ENCODE assay signal across 18 cellular contexts in the genomic region with DNA sequence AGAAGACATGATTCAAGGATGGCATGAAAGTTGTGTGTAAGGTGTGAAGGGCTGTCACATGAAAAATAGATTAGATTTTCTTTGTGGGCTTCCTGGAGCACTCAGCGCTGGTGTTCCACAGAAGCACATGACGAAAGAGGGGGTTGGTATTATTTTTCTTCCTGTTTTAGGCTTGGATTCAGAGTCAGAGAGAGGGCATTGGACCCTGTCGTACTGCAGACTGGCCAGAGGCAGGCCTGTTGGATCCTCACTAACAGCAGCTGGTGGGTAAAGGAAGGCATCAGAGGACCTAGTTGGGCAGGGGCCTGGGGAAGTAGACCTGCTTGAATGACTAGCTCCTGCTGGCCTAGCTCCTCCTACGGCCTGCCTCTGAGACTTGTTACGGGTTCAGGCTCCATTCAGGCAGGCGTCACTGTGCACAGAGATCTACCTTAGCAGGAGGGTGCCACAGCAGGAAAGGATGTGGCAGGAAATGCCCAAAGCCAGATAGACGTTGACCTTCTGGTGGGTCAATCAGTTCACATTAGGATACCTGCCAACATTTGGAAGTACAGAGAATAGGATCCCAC. TPM values are rescaled to one million over a fixed set of nuclear protein-coding genes. Genes with fewer than 3 reads are reported as not detected.
A peak's percentile ranks its signal among the peaks of the same experiment; 100 is the strongest.
DNase-seq lines count a peak whose midpoint lies in the region; ATAC-seq and TF ChIP-seq lines count a peak whose summit lies in the region.
"Had no signal": no experiment of that assay in that cellular context is flagged by ENCODE, and none has a peak within 500 bp of the region (broad histone marks: within the 10 kb centered on the region; RNA-seq: fewer than 3 reads in every experiment).

No MANE protein-coding gene starts in this region.

- no peaks in the 10 kb centered on the region for H3K27me3 ChIP-seq in esophagus muscularis mucosa
- H3K27me3 ChIP-seq in spleen (replicated peaks in 1 of 7) = no peaks in the 10 kb centered on the region

- DNase-seq in left cardiac atrium = no peak
- no peak for DNase-seq in Right ventricle myocardium superior
- no peak for DNase-seq in WTC11 (ENCODE audit: low spot score)
- peak; percentile 91 for DNase-seq in esophagus muscularis mucosa (ENCODE audit: extremely low spot score)
- DNase-seq in spleen = no peak
- no peak for DNase-seq in DMS53 (lab: John Stamatoyannopoulos, UW)
- no peak for DNase-seq in glutamatergic neuron
- DNase-seq: ACHN, C1 segment of cervical spinal cord, H9, KG1, NCI-H1092 treated with DMSO at 0.1 percent for 48 hours, NCI-H1694, NCI-H510A, NCI-H774, OCI-M1, SHP77 had no signal

- H3K4me1 Mint-ChIP-seq in WTC11 = no peaks in the 10 kb centered on the region
- H3K4me1 Mint-ChIP-seq in glutamatergic neuron (ENCODE audit: low read depth, unreplicated experiment) = no peaks in the 10 kb centered on the region

- H3K27ac Mint-ChIP-seq in WTC11 = no peak overlapping the region
- no peak overlapping the region for H3K27ac Mint-ChIP-seq in glutamatergic neuron (ENCODE audit: unreplicated experiment)
- H3K27ac Mint-ChIP-seq: H9 had no signal

- TF ChIP-seq CTCF in WTC11 (IDR thresholded peaks at IDR 0.05) = no peak
- no peak for TF ChIP-seq CTCF in esophagus muscularis mucosa (IDR thresholded peaks at IDR 0.05)
- TF ChIP-seq CTCF in spleen (IDR thresholded peaks at IDR 0.05 in 8 of 11, conservative IDR thresholded peaks at IDR 0.05 in 3 of 11) = no peak
- no peak for TF ChIP-seq CTCF in glutamatergic neuron (IDR thresholded peaks at IDR 0.05; ENCODE audit: partially characterized antibody, unreplicated experiment)

- H3K9me3 ChIP-seq in esophagus muscularis mucosa (no peaks in the 10 kb centered on the region), spleen (no peaks in the 10 kb centered on the region)

- CTCF ChIA-PET in WTC11 (lab: Charles Lee) = interaction anchor here (0.6 kb wide), 1 partner anchor 204 kb away, joined by 5 read pairs; no protein-coding TSS in a partner anchor

- POLR2A ChIA-PET in WTC11 (lab: Charles Lee) = interaction anchor here (0.6 kb wide), 1 partner anchor 985 kb away, joined by 5 read pairs; no protein-coding TSS in a partner anchor

- TF ChIP-seq EP300 in esophagus muscularis mucosa (IDR thresholded peaks at IDR 0.05) = no peak

- 94% methylated on average over 5 of the region's 7 CpGs for WGBS in esophagus muscularis mucosa
- 69 to 88% (median 79%) methylated on average over 7 of the region's 7 CpGs for WGBS in spleen, 5 donors

- H3K4me1 ChIP-seq in esophagus muscularis mucosa (peaks cover 0 to 33% (median 29%) of the 10 kb centered on the region in 4 donors), spleen (peaks cover 0 to 9% (median 0%) of the 10 kb centered on the region in 6 donors)

- H3K9me3 Mint-ChIP-seq in WTC11 (peaks cover 5% of the 10 kb centered on the region; the same call in 1 of the 2 replicates), glutamatergic neuron (ENCODE audit: unreplicated experiment) (no peaks in the 10 kb centered on the region)
- H3K9me3 Mint-ChIP-seq: H9 had no signal

- H3K36me3 Mint-ChIP-seq in WTC11 (no peaks in the 10 kb centered on the region), glutamatergic neuron (ENCODE audit: unreplicated experiment) (no peaks in the 10 kb centered on the region)

- no peak for TF ChIP-seq POLR2A in esophagus muscularis mucosa (IDR thresholded peaks at IDR 0.05; ENCODE audit: low read depth)
- TF ChIP-seq POLR2A in spleen (IDR thresholded peaks at IDR 0.05) = no peak

- H3K27ac ChIP-seq in esophagus muscularis mucosa (replicated peaks in 1 of 4) = no peak overlapping the region
- H3K27ac ChIP-seq in spleen = peak overlapping the region in 1 of 8 donors; percentile 21
- H3K27ac ChIP-seq: SK-N-MC had no signal

- H3K4me3 ChIP-seq in esophagus muscularis mucosa (no peak overlapping the region), spleen (no peak overlapping the region)
- H3K4me3 ChIP-seq: SK-N-MC had no signal

- H3K27me3 Mint-ChIP-seq in WTC11 (ENCODE audit: low read depth) (no peaks in the 10 kb centered on the region; the same call in 1 of the 2 replicates), glutamatergic neuron (ENCODE audit: unreplicated experiment) (no peaks in the 10 kb centered on the region)

- no peaks in the 10 kb centered on the region for H3K36me3 ChIP-seq in esophagus muscularis mucosa
- H3K36me3 ChIP-seq in spleen = no peaks in the 10 kb centered on the region

- ATAC-seq in left cardiac atrium = peak; percentile 38 to 40
- no peak for ATAC-seq in Right ventricle myocardium superior (ENCODE audit: poor library complexity)
- peak; percentile 70 for ATAC-seq in WTC11

- H3K4me3 Mint-ChIP-seq in WTC11 (no peak overlapping the region), glutamatergic neuron (ENCODE audit: unreplicated experiment) (no peak overlapping the region)
- H3K4me3 Mint-ChIP-seq: H9 had no signal

- intact Hi-C loops in left cardiac atrium (cut with DNase I) (no loop called here), Right ventricle myocardium superior (cut with DNase I) (no loop called here), esophagus muscularis mucosa (cut with DNase I) (no loop called here), spleen (cut with DNase I; ENCODE audit: low total_unique reads) (no loop called here)

TF ChIP-seq in WTC11, 78 proteins besides CTCF, POLR2A, EP300 and RAD21:
- TF ChIP-seq PRRX2 (CRISPR knock-in tag; IDR thresholded peaks at IDR 0.05) = no peak
- TF ChIP-seq, protein P1, sequence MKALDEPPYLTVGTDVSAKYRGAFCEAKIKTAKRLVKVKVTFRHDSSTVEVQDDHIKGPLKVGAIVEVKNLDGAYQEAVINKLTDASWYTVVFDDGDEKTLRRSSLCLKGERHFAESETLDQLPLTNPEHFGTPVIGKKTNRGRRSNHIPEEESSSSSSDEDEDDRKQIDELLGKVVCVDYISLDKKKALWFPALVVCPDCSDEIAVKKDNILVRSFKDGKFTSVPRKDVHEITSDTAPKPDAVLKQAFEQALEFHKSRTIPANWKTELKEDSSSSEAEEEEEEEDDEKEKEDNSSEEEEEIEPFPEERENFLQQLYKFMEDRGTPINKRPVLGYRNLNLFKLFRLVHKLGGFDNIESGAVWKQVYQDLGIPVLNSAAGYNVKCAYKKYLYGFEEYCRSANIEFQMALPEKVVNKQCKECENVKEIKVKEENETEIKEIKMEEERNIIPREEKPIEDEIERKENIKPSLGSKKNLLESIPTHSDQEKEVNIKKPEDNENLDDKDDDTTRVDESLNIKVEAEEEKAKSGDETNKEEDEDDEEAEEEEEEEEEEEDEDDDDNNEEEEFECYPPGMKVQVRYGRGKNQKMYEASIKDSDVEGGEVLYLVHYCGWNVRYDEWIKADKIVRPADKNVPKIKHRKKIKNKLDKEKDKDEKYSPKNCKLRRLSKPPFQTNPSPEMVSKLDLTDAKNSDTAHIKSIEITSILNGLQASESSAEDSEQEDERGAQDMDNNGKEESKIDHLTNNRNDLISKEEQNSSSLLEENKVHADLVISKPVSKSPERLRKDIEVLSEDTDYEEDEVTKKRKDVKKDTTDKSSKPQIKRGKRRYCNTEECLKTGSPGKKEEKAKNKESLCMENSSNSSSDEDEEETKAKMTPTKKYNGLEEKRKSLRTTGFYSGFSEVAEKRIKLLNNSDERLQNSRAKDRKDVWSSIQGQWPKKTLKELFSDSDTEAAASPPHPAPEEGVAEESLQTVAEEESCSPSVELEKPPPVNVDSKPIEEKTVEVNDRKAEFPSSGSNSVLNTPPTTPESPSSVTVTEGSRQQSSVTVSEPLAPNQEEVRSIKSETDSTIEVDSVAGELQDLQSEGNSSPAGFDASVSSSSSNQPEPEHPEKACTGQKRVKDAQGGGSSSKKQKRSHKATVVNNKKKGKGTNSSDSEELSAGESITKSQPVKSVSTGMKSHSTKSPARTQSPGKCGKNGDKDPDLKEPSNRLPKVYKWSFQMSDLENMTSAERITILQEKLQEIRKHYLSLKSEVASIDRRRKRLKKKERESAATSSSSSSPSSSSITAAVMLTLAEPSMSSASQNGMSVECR (CRISPR knock-in tag; IDR thresholded peaks at IDR 0.05; ENCODE audit: borderline replicate concordance) = no peak

RNA-seq across cellular contexts. Expression of a gene that starts 13.1 kb away (rescaled TPM):
- under 1 TPM in 1 of 2 donors, not detected in 1; 0.34 TPM for total RNA-seq in left cardiac atrium
- 0.22 TPM for total RNA-seq in Right ventricle myocardium superior
- total RNA-seq in WTC11 (2021) = 0.31 to 0.44 TPM in 2 of 3 replicates, not detected in the other
- under 1 TPM in 1 of 4 donors, not detected in 3; 0.33 TPM for total RNA-seq in esophagus muscularis mucosa
- total RNA-seq in spleen = 1 to 10 TPM; 2.1 to 9.9 (median 3.0) TPM
- 1 to 10 TPM; 1.4 to 3.8 (median 1.9) TPM for polyA plus RNA-seq in spleen
- not detected for total RNA-seq in glutamatergic neuron (ENCODE audit: unreplicated experiment)
- total RNA-seq: H9 had no signal

RNA-seq across cellular contexts. Expression of a gene that starts 55.9 kb away (rescaled TPM):
- total RNA-seq in left cardiac atrium (under 1 TPM in 1 of 2 donors, not detected in 1; 0.09 TPM), Right ventricle myocardium superior (not detected), WTC11 (2021) (0.07 to 0.11 TPM (median 0.11 TPM) in 3 replicates), esophagus muscularis mucosa (under 1 TPM in 2 of 4 donors, not detected in 2; under 0.01 to 0.50 TPM), spleen (1 to 10 TPM; 2.4 to 5.0 (median 3.7) TPM), glutamatergic neuron (ENCODE audit: unreplicated experiment) (not detected)
- polyA plus RNA-seq in spleen = 1 to 10 TPM; 1.2 to 3.5 (median 1.6) TPM
- total RNA-seq: H9 had no signal
